1 cellular context compared by ENCODE assay signal in genomic region chrX:64976673-64977040, GRCh38.
TF ChIP-seq lines count a peak whose summit lies in the region.

No MANE protein-coding gene starts in this region.

TF ChIP-seq in WTC11, 78 proteins besides CTCF, POLR2A, EP300 and RAD21 (continued from another document):
- TF ChIP-seq ZBTB43 (CRISPR knock-in tag; IDR thresholded peaks at IDR 0.05) (no peak), NFATC4 (CRISPR knock-in tag; IDR thresholded peaks at IDR 0.05) (no peak)
